Comparison of ENCODE assay signal across 8 cellular contexts in the genomic region with DNA sequence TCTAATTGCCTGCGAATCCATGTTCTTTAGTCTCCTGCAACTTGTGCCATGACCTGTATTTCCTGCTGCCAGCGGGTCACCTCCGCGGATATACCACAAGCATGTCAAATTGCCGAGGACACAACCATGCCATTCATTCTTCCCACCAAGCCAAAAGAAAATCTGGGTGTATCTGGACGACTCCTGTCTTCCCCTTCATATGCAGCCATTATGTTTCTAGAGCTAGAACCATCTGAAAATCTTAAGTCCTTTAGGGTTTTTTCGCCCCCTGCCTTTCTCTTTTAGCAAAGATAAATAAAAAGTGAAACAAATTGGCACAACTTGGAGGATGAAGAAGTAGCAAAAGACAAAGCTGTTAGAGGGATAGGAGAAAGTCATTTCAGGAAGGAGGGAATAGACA.
DNase-seq lines count a peak whose midpoint lies in the region; ATAC-seq and TF ChIP-seq lines count a peak whose summit lies in the region.

No MANE protein-coding gene starts in this region.

- H3K4me1 Mint-ChIP-seq in CD4-positive, alpha-beta T cell (ENCODE audit: low read depth) = peaks cover 74% of the 10 kb centered on the region
- peaks cover 37% of the 10 kb centered on the region for H3K4me1 Mint-ChIP-seq in activated naive CD8-positive, alpha-beta T cell treated with anti-CD3 and anti-CD28 coated beads, Interleukin-2, amount 10 ng/mL, durations not matched to agents 7 days and 5 days

- dilution Hi-C loops in IMR-90 (cut with HindIII; ENCODE audit: low sequenced_read_pairs, unreplicated experiment) = no loop called here

- ATAC-seq in CD4-positive, alpha-beta T cell (ENCODE audit: poor library complexity) = no peak
- ATAC-seq in IMR-90 (ENCODE audit: low read depth) (no peak), HG03196 (IDR thresholded peaks at IDR 0.05; ENCODE audit: unreplicated experiment) (no peak)
- ATAC-seq in activated naive CD8-positive, alpha-beta T cell treated with anti-CD3 and anti-CD28 coated beads, Interleukin-2, amount 10 ng/mL, durations not matched to agents 7 days and 5 days (ENCODE audit: low read depth) = no peak

- TF ChIP-seq CTCF in CD4-positive, alpha-beta T cell (IDR thresholded peaks at IDR 0.05) = no peak
- TF ChIP-seq CTCF in IMR-90 (conservative IDR thresholded peaks at IDR 0.05; ENCODE audit: low read depth, low read length) (0 out of 2 replicates have a peak, but pooled peaks have one; percentile 15), lower leg skin (IDR thresholded peaks at IDR 0.05) (no peak)

- peaks cover 12% of the 10 kb centered on the region for H3K4me1 ChIP-seq in IMR-90 (ENCODE audit: control insufficient read depth, insufficient read depth, low read length)
- H3K4me1 ChIP-seq in mesendoderm (ENCODE audit: control insufficient read depth, low read depth, low read length) = peaks cover 6% of the 10 kb centered on the region

- peaks cover 16% of the 10 kb centered on the region for H3K36me3 Mint-ChIP-seq in CD4-positive, alpha-beta T cell (ENCODE audit: low read depth)
- H3K36me3 Mint-ChIP-seq in activated naive CD8-positive, alpha-beta T cell treated with anti-CD3 and anti-CD28 coated beads, Interleukin-2, amount 10 ng/mL, durations not matched to agents 7 days and 5 days = no peaks in the 10 kb centered on the region

- H3K14ac ChIP-seq in IMR-90 (replicated peaks; ENCODE audit: low read depth, low read length) = peak overlapping the region; percentile 10

- intact Hi-C loops in CD4-positive, alpha-beta T cell (cut with DNase I, micrococcal nuclease) = loop anchor here (1.0 to 10.0 kb wide), 9 partner anchors 67 to 1707 kb away; a partner anchor contains a TSS
- intact Hi-C loops in IMR-90 (cut with micrococcal nuclease) = loop anchor here (5.0 to 10.0 kb wide), 3 partner anchors 67 to 1695 kb away; no protein-coding TSS in a partner anchor
- intact Hi-C loops in lower leg skin (cut with DNase I; ENCODE audit: low total_unique reads) = no loop called here

- no peaks in the 10 kb centered on the region for H3K9me3 ChIP-seq in CD4-positive, alpha-beta T cell (ENCODE audit: control insufficient read depth, low read length)
- no peaks in the 10 kb centered on the region for H3K9me3 ChIP-seq in IMR-90 (ENCODE audit: control insufficient read depth, insufficient read depth, low read length)

- H2BK15ac ChIP-seq in IMR-90 (ENCODE audit: low read depth, low read length) = 0 out of 3 replicates have a peak overlapping the region, but pooled peaks have one; percentile 47
- no peak overlapping the region for H2BK15ac ChIP-seq in mesendoderm (replicated peaks; ENCODE audit: low read depth)

- H2BK120ac ChIP-seq in IMR-90 (ENCODE audit: low read depth, low read length) (no peak overlapping the region), mesendoderm (ENCODE audit: low read depth, low read length) (no peak overlapping the region)

- H4K8ac ChIP-seq in IMR-90 (ENCODE audit: low read depth in 2 of 2, low read length in 2 of 2) (peak overlapping the region; percentile 28 to 33; a peak in 2 of 4 replicates), mesendoderm (ENCODE audit: low read depth, low read length) (no peak overlapping the region)

- peaks cover 26% of the 10 kb centered on the region for H3K79me2 ChIP-seq in mesendoderm (ENCODE audit: control insufficient read depth, insufficient read depth, low read length)

- H3K4me3 ChIP-seq in IMR-90 (ENCODE audit: insufficient read depth, low read depth, low read length) = no peak overlapping the region
- no peak overlapping the region for H3K4me3 ChIP-seq in mesendoderm (ENCODE audit: low read length)
- H3K4me3 ChIP-seq in lower leg skin (ENCODE audit: low read depth, poor library complexity, severe bottlenecking) = no peak overlapping the region

- peak overlapping the region; percentile 49 for H3K4ac ChIP-seq in IMR-90 (ENCODE audit: low read depth, low read length)
- H3K4ac ChIP-seq in mesendoderm (ENCODE audit: low read depth, low read length) = no peak overlapping the region

- POLR2A ChIA-PET in CD4-positive, alpha-beta T cell (lab: Charles Lee) = interaction anchor here (0.9 to 4.1 kb wide), 8 partner anchors 14 to 624 kb away, joined by 5 to 86 read pairs (median 14); a partner anchor contains a TSS
- POLR2A ChIA-PET in IMR-90 (lab: Charles Lee; ENCODE audit: unreplicated experiment) = no interaction called here
- POLR2A ChIA-PET in activated naive CD8-positive, alpha-beta T cell treated with anti-CD3 and anti-CD28 coated beads, Interleukin-2, amount 10 ng/mL, durations not matched to agents 7 days and 5 days (lab: Charles Lee) = interaction anchor here (2.4 to 3.3 kb wide), 3 partner anchors 14 to 241 kb away, joined by 10 to 46 read pairs (median 18); a partner anchor contains a TSS

- peak overlapping the region; percentile 10 for H4K5ac ChIP-seq in IMR-90 (ENCODE audit: low read depth, low read length)
- no peak overlapping the region for H4K5ac ChIP-seq in mesendoderm (ENCODE audit: low read length)

- peak overlapping the region; percentile 85 for H3K4me3 Mint-ChIP-seq in CD4-positive, alpha-beta T cell
- peak overlapping the region; percentile 76 for H3K4me3 Mint-ChIP-seq in activated naive CD8-positive, alpha-beta T cell treated with anti-CD3 and anti-CD28 coated beads, Interleukin-2, amount 10 ng/mL, durations not matched to agents 7 days and 5 days

- peak overlapping the region; percentile 91 for H2BK5ac ChIP-seq in IMR-90 (ENCODE audit: low read depth, low read length, poor library complexity, severe bottlenecking)
- no peak overlapping the region for H2BK5ac ChIP-seq in mesendoderm (ENCODE audit: low read length)

- H3K9me1 ChIP-seq in IMR-90 (ENCODE audit: insufficient read depth, low read length) = peaks cover 11% of the 10 kb centered on the region

- H3K23ac ChIP-seq in IMR-90 (ENCODE audit: low read depth, low read length) = peak overlapping the region; percentile 30
- H3K23ac ChIP-seq in mesendoderm (ENCODE audit: low read length) = no peak overlapping the region

- no CpG with 5 or more reads among the region's 7 CpGs for WGBS in IMR-90 (ENCODE audit: extremely low coverage in 2 of 2, insufficient read length in 1 of 2), 2 experiments
- WGBS in mesendoderm (ENCODE audit: extremely low coverage, insufficient coverage, low lambda C conversion rate) = no CpG with 5 or more reads among the region's 7 CpGs
- WGBS in lower leg skin, 2 donors = 55% methylated on average over 7 of the region's 7 CpGs

- H2AK9ac ChIP-seq in IMR-90 (replicated peaks; ENCODE audit: low read depth, low read length, poor library complexity) = no peak overlapping the region

- H3K56ac ChIP-seq in IMR-90 (ENCODE audit: extremely low read depth, insufficient read depth, low read length) (no peak overlapping the region), mesendoderm (ENCODE audit: low read length) (no peak overlapping the region)

- no peaks in the 10 kb centered on the region for H3K9me3 Mint-ChIP-seq in CD4-positive, alpha-beta T cell
- H3K9me3 Mint-ChIP-seq in activated naive CD8-positive, alpha-beta T cell treated with anti-CD3 and anti-CD28 coated beads, Interleukin-2, amount 10 ng/mL, durations not matched to agents 7 days and 5 days = no peaks in the 10 kb centered on the region

- H3K27me3 ChIP-seq in CD4-positive, alpha-beta T cell (ENCODE audit: control insufficient read depth, insufficient read depth, low read length) = no peaks in the 10 kb centered on the region
- H3K27me3 ChIP-seq in IMR-90 (ENCODE audit: control insufficient read depth, insufficient read depth, low read length) = no peaks in the 10 kb centered on the region
- H3K27me3 ChIP-seq in mesendoderm (ENCODE audit: insufficient read depth, low read length, poor library complexity) = no peaks in the 10 kb centered on the region

- TF ChIP-seq POLR2A in IMR-90 (IDR thresholded peaks at IDR 0.05; ENCODE audit: low read depth, low read length) (no peak), lower leg skin (IDR thresholded peaks at IDR 0.05) (no peak)

- no peaks in the 10 kb centered on the region for H3K27me3 Mint-ChIP-seq in CD4-positive, alpha-beta T cell
- no peaks in the 10 kb centered on the region for H3K27me3 Mint-ChIP-seq in activated naive CD8-positive, alpha-beta T cell treated with anti-CD3 and anti-CD28 coated beads, Interleukin-2, amount 10 ng/mL, durations not matched to agents 7 days and 5 days

- peak overlapping the region; percentile 31 for H2AK5ac ChIP-seq in IMR-90 (ENCODE audit: low read depth, low read length)
- no peak overlapping the region for H2AK5ac ChIP-seq in mesendoderm (ENCODE audit: low read length)

- BruUV-seq in IMR-90 (replicated peaks; lab: Mats Ljungman, UMichigan) = no TSS peak

- DNase-seq in CD4-positive, alpha-beta T cell = no peak
- DNase-seq in IMR-90 (peak; percentile 26), mesendoderm (peak; percentile 31), ecto neural progenitor cell (ENCODE audit: low spot score) (no peak), COLO668 (lab: John Stamatoyannopoulos, UW; ENCODE audit: unreplicated experiment) (no peak), lower leg skin (ENCODE audit: low spot score in 2 of 2) (no peak)
- no peak for DNase-seq in activated naive CD8-positive, alpha-beta T cell treated with anti-CD3 and anti-CD28 coated beads, Interleukin-2, amount 10 ng/mL, durations not matched to agents 7 days and 5 days

- H3K27ac ChIP-seq in CD4-positive, alpha-beta T cell (ENCODE audit: low read depth, low read length) = no peak overlapping the region
- H3K27ac ChIP-seq in IMR-90 (ENCODE audit: insufficient read depth, low read length) (peak overlapping the region; percentile 19; the same call in 1 of the 2 replicates), mesendoderm (ENCODE audit: low read depth, low read length) (no peak overlapping the region)

- peaks cover 16% of the 10 kb centered on the region; the same call in 1 of the 2 replicates for H4K20me1 ChIP-seq in IMR-90 (ENCODE audit: insufficient read depth, low read length)

- TF ChIP-seq RAD21 in IMR-90 (IDR thresholded peaks at IDR 0.05; ENCODE audit: low read length) = no peak

- H3K36me3 ChIP-seq in IMR-90 (ENCODE audit: control insufficient read depth, insufficient read depth, low read length) (no peaks in the 10 kb centered on the region), mesendoderm (ENCODE audit: control insufficient read depth, insufficient read depth, low read length) (no peaks in the 10 kb centered on the region)

- H3K9ac ChIP-seq in IMR-90 (ENCODE audit: low read depth, low read length) (no peak overlapping the region), mesendoderm (ENCODE audit: low read length) (no peak overlapping the region)

- peak overlapping the region; percentile 8; the same call in 1 of the 2 replicates for H4K91ac ChIP-seq in IMR-90 (ENCODE audit: insufficient read depth, low read depth, low read length)

- H3K4me2 ChIP-seq in IMR-90 (ENCODE audit: low read depth, low read length) = peak overlapping the region; percentile 38
- H3K4me2 ChIP-seq in mesendoderm (ENCODE audit: low read length) = no peak overlapping the region

- CTCF ChIA-PET in CD4-positive, alpha-beta T cell (lab: Charles Lee) = interaction anchor here (1.2 kb wide), 2 partner anchors 12 to 334 kb away, joined by 3 read pairs; no protein-coding TSS in a partner anchor
- CTCF ChIA-PET in IMR-90 (lab: Yijun Ruan, JAX) = interaction anchor here (0.6 kb wide), 1 partner anchor 1431 kb away, joined by 4 read pairs; no protein-coding TSS in a partner anchor

- H3K18ac ChIP-seq in IMR-90 (ENCODE audit: low read depth, low read length) (peak overlapping the region; percentile 16; the same call in 1 of the 2 replicates), mesendoderm (ENCODE audit: low read length) (no peak overlapping the region)

- H2BK20ac ChIP-seq in IMR-90 (ENCODE audit: low read depth, low read length) = 0 out of 2 replicates have a peak overlapping the region, but pooled peaks have one; percentile 2

- H3K79me1 ChIP-seq in IMR-90 (ENCODE audit: low read depth in 1 of 2, low read length in 2 of 2) (peaks cover 29 to 71% of the 10 kb centered on the region in 2 experiments), mesendoderm (ENCODE audit: low read length) (peaks cover 4% of the 10 kb centered on the region)

- H3K27ac Mint-ChIP-seq in CD4-positive, alpha-beta T cell = peak overlapping the region; percentile 100
- H3K27ac Mint-ChIP-seq in activated naive CD8-positive, alpha-beta T cell treated with anti-CD3 and anti-CD28 coated beads, Interleukin-2, amount 10 ng/mL, durations not matched to agents 7 days and 5 days = peak overlapping the region; percentile 83

- H2AFZ ChIP-seq in IMR-90 (replicated peaks; ENCODE audit: low read length, poor library complexity) = no peak overlapping the region

- in situ Hi-C loops in IMR-90 (cut with MboI; ENCODE audit: low sequenced_read_pairs) = loop anchor here (10.0 kb wide), 2 partner anchors 235 to 455 kb away; no protein-coding TSS in a partner anchor

Comparison
In these comparisons a context has a peak if more than half of its experiments do, and no peak if none do; other contexts are left out.
1. DNase-seq: peak in IMR-90 (single experiment) and mesendoderm (single experiment); none in CD4-positive, alpha-beta T cell (0 of 10), activated naive CD8-positive, alpha-beta T cell treated with anti-CD3 and anti-CD28 coated beads, Interleukin-2, amount 10 ng/mL, durations not matched to agents 7 days and 5 days (single experiment), ecto neural progenitor cell (single experiment), COLO668 (single experiment) and lower leg skin (0 of 2).